Comparison of ENCODE assay signal across 15 cellular contexts in the genomic region with DNA sequence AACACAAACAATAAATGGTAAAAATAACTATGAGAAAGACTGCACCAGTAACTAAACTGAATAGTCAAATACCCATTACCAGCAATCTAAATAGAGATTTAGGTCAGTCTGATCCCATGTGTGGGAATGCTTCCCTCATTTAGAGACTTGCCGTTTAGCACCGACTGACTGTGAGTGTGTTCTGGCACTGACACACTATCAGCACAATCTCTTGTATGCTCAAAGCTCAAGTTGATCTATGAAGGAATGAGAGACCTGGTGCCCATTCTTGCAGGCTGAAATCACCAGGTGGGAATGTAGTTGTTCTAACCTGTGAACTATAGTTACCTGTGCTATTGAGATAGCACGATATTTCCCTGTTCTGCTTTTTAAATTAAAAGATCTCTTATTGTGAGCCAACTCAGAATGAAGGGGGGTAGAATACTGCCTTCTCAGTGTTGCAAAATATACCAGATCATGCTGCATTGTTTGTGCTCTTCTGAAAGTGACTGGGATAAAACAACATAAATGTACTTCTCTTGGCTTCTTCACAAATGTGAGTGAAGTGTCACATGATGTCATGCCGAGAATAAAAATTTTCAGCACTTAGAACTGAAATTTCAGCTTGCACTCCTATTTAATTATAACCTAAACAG.
DNase-seq lines count a peak whose midpoint lies in the region; ATAC-seq and TF ChIP-seq lines count a peak whose summit lies in the region.
"Had no signal": no experiment of that assay in that cellular context is flagged by ENCODE, and none has a peak within 500 bp of the region (broad histone marks: within the 10 kb centered on the region; RNA-seq: fewer than 3 reads in every experiment).

No MANE protein-coding gene starts in this region.

- H3K9me3 ChIP-seq in HUES48 (ENCODE audit: control insufficient read depth, insufficient read depth, low read length): no peaks in the 10 kb centered on the region
- H3K9me3 ChIP-seq in right lobe of liver: no peaks in the 10 kb centered on the region
- H3K9me3 ChIP-seq in PC-3 (ENCODE audit: low read length): no peaks in the 10 kb centered on the region
- H3K9me3 ChIP-seq: SK-N-SH, tibial nerve had no signal

- H3K4me3 Mint-ChIP-seq in natural killer cell: no peak overlapping the region
- H3K4me3 Mint-ChIP-seq: activated naive CD4-positive, alpha-beta T cell treated with anti-CD3 and anti-CD28 coated beads, Interleukin-2, amount 10 ng/mL, durations not matched to agents 7 days and 5 days; memory B cell had no signal

- H3K27ac ChIP-seq in ACC112 (ENCODE audit: low read depth, low read length) (no peak overlapping the region), HUES48 (ENCODE audit: low read depth, low read length) (peak overlapping the region; percentile 9), right lobe of liver (peak overlapping the region in 2 of 3 donors; percentile 12 to 35), PC-3 (ENCODE audit: low read length) (no peak overlapping the region)
- H3K27ac ChIP-seq: KMS-11, tibial nerve, WERI-Rb-1 had no signal

- DNase-seq in right lobe of liver (no peak), PC-3 (no peak), natural killer cell (no peak), AG20443 (ENCODE audit: low spot score) (no peak), HT-29 (ENCODE audit: low spot score) (no peak)
- DNase-seq: activated naive CD4-positive, alpha-beta T cell treated with anti-CD3 and anti-CD28 coated beads, Interleukin-2, amount 10 ng/mL, durations not matched to agents 7 days and 5 days; NK-92 treated with Interleukin-12 subunit alpha and Interleukin-12 subunit beta, amount 100 ng/mL, for 24 hours had no signal

- H3K27me3 Mint-ChIP-seq in natural killer cell (ENCODE audit: low read depth in 2 of 2): no peaks in the 10 kb centered on the region
- H3K27me3 Mint-ChIP-seq: activated naive CD4-positive, alpha-beta T cell treated with anti-CD3 and anti-CD28 coated beads, Interleukin-2, amount 10 ng/mL, durations not matched to agents 7 days and 5 days had no signal

- H2AFZ ChIP-seq in ACC112 (ENCODE audit: low read length, unreplicated experiment) (peak overlapping the region; percentile 14), PC-3 (ENCODE audit: low read length) (no peak overlapping the region)

- no peak overlapping the region for H3K27ac Mint-ChIP-seq in natural killer cell
- H3K27ac Mint-ChIP-seq: activated naive CD4-positive, alpha-beta T cell treated with anti-CD3 and anti-CD28 coated beads, Interleukin-2, amount 10 ng/mL, durations not matched to agents 7 days and 5 days; memory B cell had no signal

- TF ChIP-seq CTCF in right lobe of liver (IDR thresholded peaks at IDR 0.05): no peak
- TF ChIP-seq CTCF in PC-3 (conservative IDR thresholded peaks at IDR 0.05; ENCODE audit: low read depth, low read length): no peak
- TF ChIP-seq CTCF in natural killer cell (IDR thresholded peaks at IDR 0.05): no peak

- POLR2A ChIA-PET in PC-3 (lab: Charles Lee; ENCODE audit: unreplicated experiment): no interaction called here

- ATAC-seq in GM21390 (IDR thresholded peaks at IDR 0.05; ENCODE audit: unreplicated experiment) (peak; percentile 9), right lobe of liver (peak; percentile 72 to 86 (median 82)), PC-3 (no peak), natural killer cell (no peak)

- intact Hi-C loops in right lobe of liver (cut with DNase I): loop anchor here in 1 of 2 donors (10.0 kb wide), 1 partner anchor 107 kb away; no protein-coding TSS in a partner anchor
- intact Hi-C loops in PC-3 (cut with micrococcal nuclease): loop anchor here (5.0 kb wide), 1 partner anchor 109 kb away; no protein-coding TSS in a partner anchor
- intact Hi-C loops in natural killer cell (cut with micrococcal nuclease): no loop called here

- no peaks in the 10 kb centered on the region for H3K4me1 Mint-ChIP-seq in natural killer cell
- H3K4me1 Mint-ChIP-seq: activated naive CD4-positive, alpha-beta T cell treated with anti-CD3 and anti-CD28 coated beads, Interleukin-2, amount 10 ng/mL, durations not matched to agents 7 days and 5 days; memory B cell had no signal

- H3K9me3 Mint-ChIP-seq in natural killer cell: peaks cover 5 to 12% of the 10 kb centered on the region in 2 donors
- H3K9me3 Mint-ChIP-seq: activated naive CD4-positive, alpha-beta T cell treated with anti-CD3 and anti-CD28 coated beads, Interleukin-2, amount 10 ng/mL, durations not matched to agents 7 days and 5 days; memory B cell had no signal

- CTCF ChIA-PET in PC-3 (lab: Charles Lee): interaction anchor here (1.1 kb wide), 1 partner anchor 420 kb away, joined by 12 read pairs; no protein-coding TSS in a partner anchor

- H3K4me3 ChIP-seq in ACC112 (ENCODE audit: low read depth, low read length): no peak overlapping the region
- H3K4me3 ChIP-seq in HUES48 (ENCODE audit: low read depth, low read length): no peak overlapping the region
- H3K4me3 ChIP-seq in right lobe of liver: no peak overlapping the region
- no peak overlapping the region for H3K4me3 ChIP-seq in PC-3 (ENCODE audit: low read length)
- H3K4me3 ChIP-seq: tibial nerve had no signal

- TF ChIP-seq POLR2A in right lobe of liver (IDR thresholded peaks at IDR 0.05): no peak

- no peaks in the 10 kb centered on the region for H3K36me3 ChIP-seq in ACC112 (ENCODE audit: insufficient read depth, low read length)
- H3K36me3 ChIP-seq in HUES48 (ENCODE audit: control insufficient read depth, insufficient read depth, low read length): no peaks in the 10 kb centered on the region
- peaks cover 0 to 3% (median 0%) of the 10 kb centered on the region in 4 donors for H3K36me3 ChIP-seq in right lobe of liver
- no peaks in the 10 kb centered on the region for H3K36me3 ChIP-seq in PC-3 (ENCODE audit: low read depth, low read length)
- H3K36me3 ChIP-seq: tibial nerve, WERI-Rb-1 had no signal

- 9% methylated on average over 4 of the region's 4 CpGs for WGBS in right lobe of liver (ENCODE audit: insufficient coverage, low coverage, low lambda C conversion rate, missing lambda C conversion rate)

- BruUV-seq in PC-3 (replicated peaks; lab: Mats Ljungman, UMichigan): no TSS peak

- H4K20me1 ChIP-seq in PC-3 (ENCODE audit: low read length): no peaks in the 10 kb centered on the region

- H3K27me3 ChIP-seq in ACC112 (ENCODE audit: insufficient read depth, low read length) (no peaks in the 10 kb centered on the region), HUES48 (ENCODE audit: control insufficient read depth, insufficient read depth, low read length) (no peaks in the 10 kb centered on the region), right lobe of liver (no peaks in the 10 kb centered on the region), PC-3 (ENCODE audit: low read length) (peaks cover 16% of the 10 kb centered on the region)
- H3K27me3 ChIP-seq: tibial nerve had no signal

- H3K79me2 ChIP-seq in ACC112 (ENCODE audit: control insufficient read depth, insufficient read depth, low read length, unreplicated experiment): no peaks in the 10 kb centered on the region
- no peaks in the 10 kb centered on the region for H3K79me2 ChIP-seq in PC-3 (ENCODE audit: low read length)

- H3K9ac ChIP-seq in HUES48 (ENCODE audit: low read depth, low read length) (no peak overlapping the region), PC-3 (ENCODE audit: low read length) (no peak overlapping the region)
- H3K9ac ChIP-seq: KMS-11, SK-N-SH had no signal

- H3K9me2 ChIP-seq in PC-3 (replicated peaks; ENCODE audit: low read length): no peaks in the 10 kb centered on the region
- H3K9me2 ChIP-seq: SK-N-SH had no signal

- H3K4me2 ChIP-seq in PC-3 (ENCODE audit: low read length): no peak overlapping the region
- H3K4me2 ChIP-seq: KMS-11, SK-N-SH had no signal

- no peaks in the 10 kb centered on the region for H3K36me3 Mint-ChIP-seq in natural killer cell
- H3K36me3 Mint-ChIP-seq: activated naive CD4-positive, alpha-beta T cell treated with anti-CD3 and anti-CD28 coated beads, Interleukin-2, amount 10 ng/mL, durations not matched to agents 7 days and 5 days; memory B cell had no signal

- no peaks in the 10 kb centered on the region for H3F3A ChIP-seq in PC-3 (ENCODE audit: low read length, unreplicated experiment)

- H3K4me1 ChIP-seq in ACC112 (ENCODE audit: control insufficient read depth, insufficient read depth, low read length, unreplicated experiment) (peaks cover 4% of the 10 kb centered on the region), HUES48 (ENCODE audit: control insufficient read depth, insufficient read depth, low read length) (peaks cover 23% of the 10 kb centered on the region), right lobe of liver (peaks cover 0 to 20% (median 0%) of the 10 kb centered on the region in 4 donors), PC-3 (ENCODE audit: insufficient read depth, low read length) (no peaks in the 10 kb centered on the region)

Comparison
In these comparisons a context has a peak if more than half of its experiments do, and no peak if none do; other contexts are left out.
1. H3K27ac ChIP-seq: peak in HUES48 (single experiment) and right lobe of liver (2 of 3); none in ACC112 (single experiment) and PC-3 (single experiment).
2. ATAC-seq: peak in GM21390 (single experiment) and right lobe of liver (4 of 4); none in PC-3 (single experiment) and natural killer cell (0 of 3).